In the genomic region with DNA sequence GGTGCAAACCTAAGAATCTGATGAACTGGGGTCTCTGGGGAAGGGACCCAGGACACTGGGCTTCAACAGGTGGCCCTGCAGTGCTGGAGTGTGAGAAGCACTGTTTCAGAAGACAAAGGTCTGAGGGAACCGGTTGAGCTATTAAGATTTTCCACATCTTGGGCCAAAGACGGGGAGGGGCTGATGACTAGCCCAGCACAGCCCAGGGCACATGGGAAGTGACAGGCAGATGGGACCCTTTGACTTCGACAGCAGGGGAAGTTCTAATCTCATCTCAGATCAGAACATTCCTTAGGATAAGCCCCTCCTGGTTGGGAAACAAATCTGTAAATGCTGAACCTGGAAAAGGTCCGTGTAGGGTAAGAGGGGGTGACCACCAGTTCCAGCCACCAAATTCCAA, we compare ENCODE assay signal across 10 cellular contexts.
DNase-seq lines count a peak whose midpoint lies in the region; ATAC-seq and TF ChIP-seq lines count a peak whose summit lies in the region.
"Had no signal": no experiment of that assay in that cellular context is flagged by ENCODE, and none has a peak within 500 bp of the region (broad histone marks: within the 10 kb centered on the region; RNA-seq: fewer than 3 reads in every experiment).

No MANE protein-coding gene starts in this region.

- H3K4me1 ChIP-seq in esophagus squamous epithelium (peaks cover 33 to 100% (median 68%) of the 10 kb centered on the region in 3 donors), gastrocnemius medialis (peaks cover 98 to 99% of the 10 kb centered on the region in 2 donors)

- peak overlapping the region in 1 of 3 donors; percentile 12 for H3K4me3 Mint-ChIP-seq in T-cell

- ATAC-seq in T-cell (replicated peaks in 1 of 4) (no peak), gastrocnemius medialis (no peak), HG03196 (IDR thresholded peaks at IDR 0.05; ENCODE audit: unreplicated experiment) (no peak)

- WGBS in esophagus squamous epithelium, 2 donors: 61% methylated on average over 4 of the region's 4 CpGs; no CpG with 5 or more reads in 1 of the 2 donors

- TF ChIP-seq CTCF in GM06990 (IDR thresholded peaks at IDR 0.05; ENCODE audit: insufficient read depth, low read length, poor library complexity, severe bottlenecking) (no peak), esophagus squamous epithelium (IDR thresholded peaks at IDR 0.05) (no peak), gastrocnemius medialis (IDR thresholded peaks at IDR 0.05 in 4 of 5, conservative IDR thresholded peaks at IDR 0.05 in 1 of 5) (no peak)

- H3K27me3 ChIP-seq in GM06990 (replicated peaks; ENCODE audit: control insufficient read depth, insufficient read depth, low read length) (no peaks in the 10 kb centered on the region), esophagus squamous epithelium (peaks cover 0 to 13% (median 0%) of the 10 kb centered on the region in 4 donors), gastrocnemius medialis (no peaks in the 10 kb centered on the region)
- H3K27me3 ChIP-seq: sigmoid colon had no signal

- peak overlapping the region; percentile 78 for H3K4me3 ChIP-seq in GM06990 (replicated peaks; ENCODE audit: low read depth, low read length)
- no peak overlapping the region for H3K4me3 ChIP-seq in esophagus squamous epithelium
- no peak overlapping the region for H3K4me3 ChIP-seq in gastrocnemius medialis
- H3K4me3 ChIP-seq: sigmoid colon had no signal

- H3K27me3 Mint-ChIP-seq in T-cell: no peaks in the 10 kb centered on the region

- peak overlapping the region; percentile 96 for H3K27ac Mint-ChIP-seq in T-cell

- H3K9me3 Mint-ChIP-seq in T-cell: no peaks in the 10 kb centered on the region

- intact Hi-C loops in esophagus squamous epithelium (cut with DNase I): loop anchor here (10.0 kb wide), 1 partner anchor 62 kb away; no protein-coding TSS in a partner anchor
- intact Hi-C loops in gastrocnemius medialis (cut with DNase I; ENCODE audit: low total_unique reads): no loop called here

- H3K36me3 Mint-ChIP-seq in T-cell: peaks cover 2% of the 10 kb centered on the region

- in situ Hi-C loops in gastrocnemius medialis (cut with MboI; ENCODE audit: low sequenced_read_pairs in 4 of 4): no loop called here

- POLR2A ChIA-PET in T-cell (lab: Charles Lee): no interaction called here

- H3K9me3 ChIP-seq in esophagus squamous epithelium: no peaks in the 10 kb centered on the region
- no peaks in the 10 kb centered on the region for H3K9me3 ChIP-seq in gastrocnemius medialis
- H3K9me3 ChIP-seq: sigmoid colon had no signal

- DNase-seq in GM06990 (ENCODE audit: extremely low read depth, insufficient read length): no peak
- DNase-seq in T-cell: no peak
- no peak for DNase-seq in esophagus squamous epithelium (lab: John Stamatoyannopoulos, UW)
- no peak for DNase-seq in gastrocnemius medialis
- no peak for DNase-seq in globus pallidus (ENCODE audit: low spot score)
- DNase-seq in DMS79 (lab: John Stamatoyannopoulos, UW): no peak
- DNase-seq: activated CD4-positive, CD25-positive, alpha-beta regulatory T cell treated with anti-CD3 and anti-CD28 coated beads, Interleukin-2, amount 50 U/mL, for 72 hours; NCI-H2171 treated with DMSO at 0.1 percent for 48 hours; sigmoid colon had no signal

- H3K27ac ChIP-seq in esophagus squamous epithelium: peak overlapping the region in 3 of 4 donors; percentile 71 to 87 (median 86)
- H3K27ac ChIP-seq in gastrocnemius medialis: peak overlapping the region; percentile 75 to 93 (median 91)

- CTCF ChIA-PET in T-cell (lab: Charles Lee): no interaction called here

- H3K36me3 ChIP-seq in GM06990 (ENCODE audit: control insufficient read depth, insufficient read depth, low read length): no peaks in the 10 kb centered on the region
- H3K36me3 ChIP-seq in esophagus squamous epithelium: no peaks in the 10 kb centered on the region
- H3K36me3 ChIP-seq in gastrocnemius medialis: no peaks in the 10 kb centered on the region
- H3K36me3 ChIP-seq: sigmoid colon had no signal

- H3K4me1 Mint-ChIP-seq in T-cell: peaks cover 89 to 98% (median 96%) of the 10 kb centered on the region in 3 donors

- TF ChIP-seq POLR2A in esophagus squamous epithelium (IDR thresholded peaks at IDR 0.05): no peak
- peak in 1 of 2 donors; percentile 42 for TF ChIP-seq POLR2A in gastrocnemius medialis (IDR thresholded peaks at IDR 0.05)
